ENCODE assay signal across 10 cellular contexts in the genomic region with DNA sequence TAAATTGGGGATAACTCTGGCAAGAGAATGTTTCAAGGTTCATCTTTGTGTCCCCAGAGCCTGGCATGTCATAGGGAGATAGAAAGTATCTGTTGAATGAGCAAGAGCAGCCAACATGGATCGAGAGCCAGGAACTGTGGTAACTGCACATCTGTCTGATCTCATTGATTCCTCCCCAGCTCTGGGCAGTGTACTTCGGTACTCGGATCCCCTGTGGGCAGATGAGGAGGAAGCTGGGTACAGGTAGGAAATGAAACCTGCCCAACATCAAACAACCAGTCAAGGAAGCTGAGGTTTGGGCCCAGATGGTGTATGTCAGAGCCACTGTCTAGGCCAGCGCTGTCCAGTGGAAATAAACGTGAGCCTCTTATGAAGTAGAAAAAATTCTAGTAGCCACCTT.
DNase-seq lines count a peak whose midpoint lies in the region; ATAC-seq and TF ChIP-seq lines count a peak whose summit lies in the region.
"Had no signal": no experiment of that assay in that cellular context is flagged by ENCODE, and none has a peak within 500 bp of the region (broad histone marks: within the 10 kb centered on the region; RNA-seq: fewer than 3 reads in every experiment).

No MANE protein-coding gene starts in this region.

- DNase-seq in CD4-positive, alpha-beta T cell = no peak
- DNase-seq in esophagus muscularis mucosa (ENCODE audit: extremely low spot score) = no peak
- DNase-seq in Calu3 = no peak
- no peak for DNase-seq in stimulated activated CD4-positive, alpha-beta T cell treated with anti-CD3 and anti-CD28 coated beads, Interleukin-15, amount 100 ng/mL, for 24 hours
- DNase-seq in SW 1271 (lab: John Stamatoyannopoulos, UW) = no peak
- DNase-seq: erythroblast, NCI-H69 had no signal

- H3K9me3 Mint-ChIP-seq in CD4-positive, alpha-beta T cell = no peaks in the 10 kb centered on the region
- no peaks in the 10 kb centered on the region for H3K9me3 Mint-ChIP-seq in Calu3 (ENCODE audit: low read depth, unreplicated experiment)

- no peaks in the 10 kb centered on the region for H3K36me3 ChIP-seq in esophagus muscularis mucosa

- H3K27ac ChIP-seq in CD4-positive, alpha-beta T cell (ENCODE audit: low read depth, low read length) = no peak overlapping the region
- H3K27ac ChIP-seq in esophagus muscularis mucosa (replicated peaks in 1 of 4) = peak overlapping the region; percentile 51 to 70 (median 64)

- 60% methylated on average over 5 of the region's 5 CpGs for WGBS in esophagus muscularis mucosa

- peak; percentile 57 for ATAC-seq in CD4-positive, alpha-beta T cell (ENCODE audit: poor library complexity)
- ATAC-seq in GM19395 (IDR thresholded peaks at IDR 0.05; ENCODE audit: unreplicated experiment) = peak; percentile 68
- ATAC-seq in HG03442 (IDR thresholded peaks at IDR 0.05; ENCODE audit: unreplicated experiment) = peak; percentile 51
- ATAC-seq in HG03025 (IDR thresholded peaks at IDR 0.05; ENCODE audit: low FRiP score, unreplicated experiment) = no peak

- H3K27me3 Mint-ChIP-seq in CD4-positive, alpha-beta T cell = no peaks in the 10 kb centered on the region
- peaks cover 31% of the 10 kb centered on the region for H3K27me3 Mint-ChIP-seq in Calu3 (ENCODE audit: unreplicated experiment)

- TF ChIP-seq EP300 in esophagus muscularis mucosa (IDR thresholded peaks at IDR 0.05) = no peak

- no TSS peak for BruUV-seq in Calu3 (replicated peaks; lab: Mats Ljungman, UMichigan)

- no peaks in the 10 kb centered on the region for H3K36me3 Mint-ChIP-seq in CD4-positive, alpha-beta T cell (ENCODE audit: low read depth)
- no peaks in the 10 kb centered on the region for H3K36me3 Mint-ChIP-seq in Calu3 (ENCODE audit: insufficient read depth, unreplicated experiment)

- no peak for TF ChIP-seq CTCF in CD4-positive, alpha-beta T cell (IDR thresholded peaks at IDR 0.05)
- TF ChIP-seq CTCF in esophagus muscularis mucosa (IDR thresholded peaks at IDR 0.05) (no peak), Calu3 (IDR thresholded peaks at IDR 0.05; ENCODE audit: unreplicated experiment) (no peak)

- POLR2A ChIA-PET in CD4-positive, alpha-beta T cell (lab: Charles Lee) = interaction anchor here (1.0 to 2.1 kb wide), 4 partner anchors 13 to 77 kb away, joined by 3 to 8 read pairs (median 6); partner anchors contain the start of gene GRK5

- peak overlapping the region; percentile 68 for H3K27ac Mint-ChIP-seq in CD4-positive, alpha-beta T cell
- no peak overlapping the region for H3K27ac Mint-ChIP-seq in Calu3 (ENCODE audit: unreplicated experiment)

- H3K4me1 Mint-ChIP-seq in CD4-positive, alpha-beta T cell (ENCODE audit: low read depth) = peaks cover 91% of the 10 kb centered on the region
- no peaks in the 10 kb centered on the region for H3K4me1 Mint-ChIP-seq in Calu3 (ENCODE audit: low read depth, unreplicated experiment)

- TF ChIP-seq POLR2A in esophagus muscularis mucosa (IDR thresholded peaks at IDR 0.05; ENCODE audit: low read depth) = no peak

- H3K9me3 ChIP-seq in CD4-positive, alpha-beta T cell (ENCODE audit: control insufficient read depth, low read length) = no peaks in the 10 kb centered on the region
- H3K9me3 ChIP-seq in esophagus muscularis mucosa = no peaks in the 10 kb centered on the region

- H3K27me3 ChIP-seq in CD4-positive, alpha-beta T cell (ENCODE audit: control insufficient read depth, insufficient read depth, low read length) = no peaks in the 10 kb centered on the region
- no peaks in the 10 kb centered on the region for H3K27me3 ChIP-seq in esophagus muscularis mucosa

- no peak overlapping the region for H3K4me3 ChIP-seq in esophagus muscularis mucosa

- intact Hi-C loops in CD4-positive, alpha-beta T cell (cut with DNase I, micrococcal nuclease) = loop anchor here in 1 of 2 experiments (2.0 kb wide), 2 partner anchors 15 to 17 kb away; no protein-coding TSS in a partner anchor
- intact Hi-C loops in esophagus muscularis mucosa (cut with DNase I) = no loop called here
- intact Hi-C loops in Calu3 (cut with micrococcal nuclease; ENCODE audit: unreplicated experiment) = no loop called here

- H3K4me1 ChIP-seq in esophagus muscularis mucosa = peaks cover 76 to 97% (median 94%) of the 10 kb centered on the region in 4 donors

- CTCF ChIA-PET in CD4-positive, alpha-beta T cell (lab: Charles Lee) = interaction anchor here (0.6 to 1.8 kb wide), 4 partner anchors 9 to 341 kb away, joined by 3 to 4 read pairs (median 3); no protein-coding TSS in a partner anchor
- CTCF ChIA-PET in Calu3 (lab: Charles Lee) = no interaction called here

- H3K4me3 Mint-ChIP-seq in CD4-positive, alpha-beta T cell = peak overlapping the region; percentile 79
- no peak overlapping the region for H3K4me3 Mint-ChIP-seq in Calu3 (ENCODE audit: low read depth, unreplicated experiment)
